10 cellular contexts compared by ENCODE assay signal in genomic region chr4:4689694-4690440, GRCh38.
A peak's percentile ranks its signal among the peaks of the same experiment; 100 is the strongest.
DNase-seq lines count a peak whose midpoint lies in the region; ATAC-seq and TF ChIP-seq lines count a peak whose summit lies in the region.
"Had no signal": no experiment of that assay in that cellular context is flagged by ENCODE, and none has a peak within 500 bp of the region (broad histone marks: within the 10 kb centered on the region; RNA-seq: fewer than 3 reads in every experiment).

No MANE protein-coding gene starts in this region.

- no peaks in the 10 kb centered on the region for H3K9me3 Mint-ChIP-seq in natural killer cell treated with Interleukin-12 subunit alpha and Interleukin-12 subunit beta and Interleukin-15 and Interleukin-18, amount 100 ng/mL, for 72 hours
- H3K9me3 Mint-ChIP-seq in natural killer cell, result no peaks in the 10 kb centered on the region
- H3K9me3 Mint-ChIP-seq in stimulated activated naive CD8-positive, alpha-beta T cell treated with anti-CD3 and anti-CD28 coated beads, Interleukin-15, Interleukin-2, amounts not matched to agents 100 ng/mL and 50 ng/mL, for 24 hours, result no peaks in the 10 kb centered on the region

- peaks cover 0 to 15% of the 10 kb centered on the region in 2 donors for H3K4me1 Mint-ChIP-seq in natural killer cell treated with Interleukin-12 subunit alpha and Interleukin-12 subunit beta and Interleukin-15 and Interleukin-18, amount 100 ng/mL, for 72 hours (ENCODE audit: low read depth in 2 of 2)
- H3K4me1 Mint-ChIP-seq in natural killer cell, result no peaks in the 10 kb centered on the region
- H3K4me1 Mint-ChIP-seq in stimulated activated naive CD8-positive, alpha-beta T cell treated with anti-CD3 and anti-CD28 coated beads, Interleukin-15, Interleukin-2, amounts not matched to agents 100 ng/mL and 50 ng/mL, for 24 hours (ENCODE audit: low read depth), result peaks cover 16% of the 10 kb centered on the region

- no peak for DNase-seq in natural killer cell treated with Interleukin-12 subunit alpha and Interleukin-12 subunit beta and Interleukin-15 and Interleukin-18, amount 100 ng/mL, for 72 hours (ENCODE audit: low spot score)
- no peak for DNase-seq in natural killer cell
- no peak for DNase-seq in NCI-H774 (lab: John Stamatoyannopoulos, UW)
- no peak for DNase-seq in NCI-H146 treated with DMSO at 0.1 percent for 48 hours (lab: John Stamatoyannopoulos, UW; ENCODE audit: unreplicated experiment)
- no peak for DNase-seq in mesenteric fat pad (ENCODE audit: low spot score)
- DNase-seq: NCI-H1105 treated with DMSO at 0.1 percent for 48 hours, occipital lobe had no signal

- ATAC-seq in natural killer cell treated with Interleukin-12 subunit alpha and Interleukin-12 subunit beta and Interleukin-15 and Interleukin-18, amount 100 ng/mL, for 72 hours, result peak; percentile 61 to 86
- ATAC-seq in natural killer cell (no peak), GM21825 (IDR thresholded peaks at IDR 0.05; ENCODE audit: unreplicated experiment) (peak; percentile 81), HG03469 (IDR thresholded peaks at IDR 0.05; ENCODE audit: unreplicated experiment) (peak; percentile 91)

- no peaks in the 10 kb centered on the region for H3K27me3 Mint-ChIP-seq in natural killer cell treated with Interleukin-12 subunit alpha and Interleukin-12 subunit beta and Interleukin-15 and Interleukin-18, amount 100 ng/mL, for 72 hours
- H3K27me3 Mint-ChIP-seq in natural killer cell (ENCODE audit: low read depth in 2 of 2), result no peaks in the 10 kb centered on the region
- H3K27me3 Mint-ChIP-seq in stimulated activated naive CD8-positive, alpha-beta T cell treated with anti-CD3 and anti-CD28 coated beads, Interleukin-15, Interleukin-2, amounts not matched to agents 100 ng/mL and 50 ng/mL, for 24 hours, result no peaks in the 10 kb centered on the region

- H3K4me3 Mint-ChIP-seq in natural killer cell treated with Interleukin-12 subunit alpha and Interleukin-12 subunit beta and Interleukin-15 and Interleukin-18, amount 100 ng/mL, for 72 hours, result no peak overlapping the region
- H3K4me3 Mint-ChIP-seq in natural killer cell, result no peak overlapping the region
- H3K4me3 Mint-ChIP-seq in stimulated activated naive CD8-positive, alpha-beta T cell treated with anti-CD3 and anti-CD28 coated beads, Interleukin-15, Interleukin-2, amounts not matched to agents 100 ng/mL and 50 ng/mL, for 24 hours, result no peak overlapping the region

- no peaks in the 10 kb centered on the region for H3K36me3 Mint-ChIP-seq in natural killer cell treated with Interleukin-12 subunit alpha and Interleukin-12 subunit beta and Interleukin-15 and Interleukin-18, amount 100 ng/mL, for 72 hours
- no peaks in the 10 kb centered on the region for H3K36me3 Mint-ChIP-seq in natural killer cell
- H3K36me3 Mint-ChIP-seq in stimulated activated naive CD8-positive, alpha-beta T cell treated with anti-CD3 and anti-CD28 coated beads, Interleukin-15, Interleukin-2, amounts not matched to agents 100 ng/mL and 50 ng/mL, for 24 hours (ENCODE audit: low read depth), result peaks cover 22% of the 10 kb centered on the region

- H3K27ac Mint-ChIP-seq in natural killer cell treated with Interleukin-12 subunit alpha and Interleukin-12 subunit beta and Interleukin-15 and Interleukin-18, amount 100 ng/mL, for 72 hours, result no peak overlapping the region
- no peak overlapping the region for H3K27ac Mint-ChIP-seq in natural killer cell
- H3K27ac Mint-ChIP-seq in stimulated activated naive CD8-positive, alpha-beta T cell treated with anti-CD3 and anti-CD28 coated beads, Interleukin-15, Interleukin-2, amounts not matched to agents 100 ng/mL and 50 ng/mL, for 24 hours, result peak overlapping the region; percentile 31

- no peak for TF ChIP-seq CTCF in natural killer cell (IDR thresholded peaks at IDR 0.05)

- intact Hi-C loops in natural killer cell (cut with micrococcal nuclease), result no loop called here

Comparison
In these comparisons a context has a peak if more than half of its experiments do, and no peak if none do; other contexts are left out.
1. ATAC-seq: peak in natural killer cell treated with Interleukin-12 subunit alpha and Interleukin-12 subunit beta and Interleukin-15 and Interleukin-18, amount 100 ng/mL, for 72 hours (2 of 2), GM21825 (single experiment) and HG03469 (single experiment); none in natural killer cell (0 of 3).